8 cellular contexts compared by ENCODE assay signal in genomic region chr5:150801117-150801927, GRCh38. TPM values are rescaled to one million over a fixed set of nuclear protein-coding genes. Genes with fewer than 3 reads are reported as not detected.
DNase-seq lines count a peak whose midpoint lies in the region; ATAC-seq and TF ChIP-seq lines count a peak whose summit lies in the region.

No MANE protein-coding gene starts in this region.

- H3K4me1 Mint-ChIP-seq in T-helper 17 cell, result peaks cover 8% of the 10 kb centered on the region
- H3K4me1 Mint-ChIP-seq in natural killer cell, result no peaks in the 10 kb centered on the region

- H3K4me3 Mint-ChIP-seq in T-helper 17 cell (no peak overlapping the region), natural killer cell (no peak overlapping the region)

- intact Hi-C loops in natural killer cell (cut with micrococcal nuclease), result loop anchor here (5.0 kb wide), 1 partner anchor 46 kb away; the partner anchor contains the start of gene IRGM

- no peak overlapping the region for H3K4me3 ChIP-seq in GM12864 (ENCODE audit: low read depth, low read length)
- H3K4me3 ChIP-seq in fibroblast of pulmonary artery (replicated peaks; ENCODE audit: low read depth, low read length), result peak overlapping the region; percentile 20

- no peaks in the 10 kb centered on the region for H3K9me3 Mint-ChIP-seq in natural killer cell

- DNase-seq in AG08396 (ENCODE audit: low spot score) (peak; percentile 51), GM12864 (ENCODE audit: low read depth) (no peak), KG1 (lab: John Stamatoyannopoulos, UW) (peak; percentile 4), T-helper 17 cell (no peak), fibroblast of pulmonary artery (ENCODE audit: low read depth) (peak; percentile 85), natural killer cell (no peak), middle frontal gyrus (ENCODE audit: extremely low spot score, low spot score) (no peak)
- DNase-seq in effector CD4-positive, alpha-beta T cell, result no peak

- H3K27ac Mint-ChIP-seq in T-helper 17 cell (no peak overlapping the region), natural killer cell (no peak overlapping the region)

- peak; percentile 44 for TF ChIP-seq CTCF in GM12864 (IDR thresholded peaks at IDR 0.05; ENCODE audit: low read depth, low read length, missing control alignments)
- TF ChIP-seq CTCF in fibroblast of pulmonary artery (IDR thresholded peaks at IDR 0.05; ENCODE audit: low read length, missing control alignments), result peak; percentile 69
- peak; percentile 48 for TF ChIP-seq CTCF in natural killer cell (IDR thresholded peaks at IDR 0.05)

- no peaks in the 10 kb centered on the region for H3K27me3 Mint-ChIP-seq in T-helper 17 cell
- H3K27me3 Mint-ChIP-seq in natural killer cell (ENCODE audit: low read depth in 2 of 2), result peaks cover 4 to 25% of the 10 kb centered on the region in 2 donors

- H3K36me3 Mint-ChIP-seq in T-helper 17 cell (ENCODE audit: low read depth) (peaks cover 8% of the 10 kb centered on the region), natural killer cell (no peaks in the 10 kb centered on the region)

- ATAC-seq in T-helper 17 cell (peak; percentile 40), natural killer cell (peak in 2 of 3 donors; percentile 34 to 65)

- no peaks in the 10 kb centered on the region for H3K9me3 ChIP-seq in T-helper 17 cell (ENCODE audit: control insufficient read depth, low read length, poor library complexity, severe bottlenecking)

RNA-seq across cellular contexts. Expression of gene SMIM3, which starts 22.8 kb away (rescaled TPM):
- total RNA-seq in T-helper 17 cell, result 10 to 100 TPM in 1 of 2 donors, 1 to 10 TPM in 1; 3.9 to 24.0 TPM
- total RNA-seq in natural killer cell, result 1 to 10 TPM; 7.0 to 9.4 (median 8.9) TPM

RNA-seq across cellular contexts. Expression of gene DCTN4, which starts 42.5 kb away (rescaled TPM):
- total RNA-seq in T-helper 17 cell (10 to 100 TPM; 73.5 to 88.0 TPM), natural killer cell (100 to 1,000 TPM in 1 of 3 donors, 10 to 100 TPM in 2; 90.0 to 108 (median 92.0) TPM)

RNA-seq across cellular contexts. Expression of gene IRGM, which starts 45.0 kb away (rescaled TPM):
- 1 to 10 TPM; 2.0 to 2.7 TPM for total RNA-seq in T-helper 17 cell
- total RNA-seq in natural killer cell, result 1 to 10 TPM in 2 of 3 donors, under 1 TPM in 1; 0.85 to 5.7 (median 2.4) TPM

Comparison
In these comparisons a context has a peak if more than half of its experiments do, and no peak if none do; other contexts are left out.
1. DNase-seq: peak in AG08396 (single experiment), KG1 (single experiment) and fibroblast of pulmonary artery (single experiment); none in GM12864 (single experiment), T-helper 17 cell (0 of 3), natural killer cell (single experiment), effector CD4-positive, alpha-beta T cell (single experiment) and middle frontal gyrus (single experiment).
2. Peak in every context shown above with its lines, with median percentiles within 50 percentile points of each other: CTCF ChIP-seq.